In the genomic region with DNA sequence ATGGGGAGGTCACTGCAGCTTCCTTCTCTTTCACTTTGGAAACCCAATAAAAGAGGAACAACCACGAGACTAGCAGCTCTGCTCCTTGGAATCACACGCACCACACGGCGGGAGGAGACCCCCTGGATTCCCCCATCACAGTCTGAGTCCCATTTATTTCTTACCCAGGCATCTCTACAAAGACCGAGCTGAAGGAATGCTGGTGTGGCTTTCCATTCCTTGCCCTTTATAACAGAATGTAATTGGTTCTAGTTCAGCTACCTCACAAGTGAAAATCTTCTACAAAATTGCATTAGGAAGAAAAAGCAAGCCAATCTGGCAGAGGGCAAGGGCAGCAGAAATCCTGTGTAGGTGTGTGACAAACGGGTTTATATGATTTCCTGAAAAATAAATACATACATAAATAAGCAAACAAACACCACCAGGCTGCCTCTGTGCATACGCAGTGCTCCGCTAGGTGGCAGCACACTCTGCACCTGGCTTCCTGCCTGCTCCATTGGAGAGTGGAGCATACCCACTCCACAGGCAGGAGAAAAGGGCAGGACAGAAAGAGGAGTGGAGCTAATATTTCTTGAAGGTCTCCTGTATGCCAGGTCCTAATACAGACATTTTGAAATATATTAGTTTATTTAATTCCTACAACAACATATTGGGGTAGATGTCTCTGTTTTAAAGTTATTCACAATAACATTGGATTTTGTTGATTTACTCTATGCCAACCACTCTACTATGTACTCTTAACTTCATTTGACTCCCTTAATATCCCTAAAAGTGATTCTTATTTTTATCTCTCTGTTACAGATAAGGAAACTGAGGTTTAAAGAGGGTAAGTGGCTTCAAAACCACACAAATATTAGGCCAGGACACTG, we compare ENCODE assay signal across 8 cellular contexts.
DNase-seq lines count a peak whose midpoint lies in the region; ATAC-seq and TF ChIP-seq lines count a peak whose summit lies in the region.

No MANE protein-coding gene starts in this region.

- no peak for TF ChIP-seq POLR2A in gastrocnemius medialis (IDR thresholded peaks at IDR 0.05)

- intact Hi-C loops in activated T-helper 2 cell treated with anti-CD3 and anti-CD28 coated beads, Interferon-gamma antibody, Interleukin-2, Interleukin-4, amounts not matched to agents 10 μg/mL and 5 μg/mL and 100 μg/mL, durations not matched to agents 14 hours and 24 hours and 36 hours (cut with micrococcal nuclease): no loop called here
- intact Hi-C loops in left ventricle myocardium inferior (cut with micrococcal nuclease) (no loop called here), gastrocnemius medialis (cut with DNase I; ENCODE audit: low total_unique reads) (no loop called here)

- DNase-seq in Caki2 (ENCODE audit: low read depth) (peak; percentile 50), NCI-H1694 treated with DMSO at 0.1 percent for 48 hours (lab: John Stamatoyannopoulos, UW) (peak; percentile 2), left ventricle myocardium inferior (peak; percentile 32), gastrocnemius medialis (peak in 1 of 2 donors; percentile 16), 8988T (no peak)
- peak; percentile 19 for DNase-seq in activated T-helper 2 cell treated with anti-CD3 and anti-CD28 coated beads, Interferon-gamma antibody, Interleukin-2, Interleukin-4, amounts not matched to agents 10 μg/mL and 5 μg/mL and 100 μg/mL, durations not matched to agents 14 hours and 24 hours and 36 hours (ENCODE audit: low spot score)

- ATAC-seq in GM18858 (IDR thresholded peaks at IDR 0.05; ENCODE audit: unreplicated experiment) (peak; percentile 99), HG02885 (IDR thresholded peaks at IDR 0.05; ENCODE audit: poor library complexity, unreplicated experiment) (peak; percentile 99), gastrocnemius medialis (no peak)

- H3K9me3 ChIP-seq in left ventricle myocardium inferior (replicated peaks) (no peaks in the 10 kb centered on the region), gastrocnemius medialis (no peaks in the 10 kb centered on the region)

- no peak overlapping the region for H3K4me3 Mint-ChIP-seq in activated T-helper 2 cell treated with anti-CD3 and anti-CD28 coated beads, Interferon-gamma antibody, Interleukin-2, Interleukin-4, amounts not matched to agents 10 μg/mL and 5 μg/mL and 100 μg/mL, durations not matched to agents 14 hours and 24 hours and 36 hours (ENCODE audit: low read depth)

- H3K27me3 Mint-ChIP-seq in activated T-helper 2 cell treated with anti-CD3 and anti-CD28 coated beads, Interferon-gamma antibody, Interleukin-2, Interleukin-4, amounts not matched to agents 10 μg/mL and 5 μg/mL and 100 μg/mL, durations not matched to agents 14 hours and 24 hours and 36 hours (ENCODE audit: low read depth): no peaks in the 10 kb centered on the region

- H3K36me3 Mint-ChIP-seq in activated T-helper 2 cell treated with anti-CD3 and anti-CD28 coated beads, Interferon-gamma antibody, Interleukin-2, Interleukin-4, amounts not matched to agents 10 μg/mL and 5 μg/mL and 100 μg/mL, durations not matched to agents 14 hours and 24 hours and 36 hours (ENCODE audit: low read depth): no peaks in the 10 kb centered on the region

- H3K36me3 ChIP-seq in left ventricle myocardium inferior (no peaks in the 10 kb centered on the region), gastrocnemius medialis (no peaks in the 10 kb centered on the region)

- H3K4me1 ChIP-seq in left ventricle myocardium inferior (no peaks in the 10 kb centered on the region), gastrocnemius medialis (no peaks in the 10 kb centered on the region)

- H3K27ac Mint-ChIP-seq in activated T-helper 2 cell treated with anti-CD3 and anti-CD28 coated beads, Interferon-gamma antibody, Interleukin-2, Interleukin-4, amounts not matched to agents 10 μg/mL and 5 μg/mL and 100 μg/mL, durations not matched to agents 14 hours and 24 hours and 36 hours: no peak overlapping the region

- in situ Hi-C loops in Caki2 (cut with HindIII; ENCODE audit: low pct_unique_long_range_greater_than_20kb, low sequenced_read_pairs): no loop called here
- in situ Hi-C loops in gastrocnemius medialis (cut with MboI; ENCODE audit: low sequenced_read_pairs in 4 of 4): no loop called here

- H3K27ac ChIP-seq in left ventricle myocardium inferior (replicated peaks) (no peak overlapping the region), gastrocnemius medialis (no peak overlapping the region)

- no peak overlapping the region for H3K4me3 ChIP-seq in left ventricle myocardium inferior
- no peak overlapping the region for H3K4me3 ChIP-seq in gastrocnemius medialis

- peaks cover 13% of the 10 kb centered on the region for H3K27me3 ChIP-seq in left ventricle myocardium inferior (ENCODE audit: low read depth)
- H3K27me3 ChIP-seq in gastrocnemius medialis: no peaks in the 10 kb centered on the region

- H3K9me3 Mint-ChIP-seq in activated T-helper 2 cell treated with anti-CD3 and anti-CD28 coated beads, Interferon-gamma antibody, Interleukin-2, Interleukin-4, amounts not matched to agents 10 μg/mL and 5 μg/mL and 100 μg/mL, durations not matched to agents 14 hours and 24 hours and 36 hours: no peaks in the 10 kb centered on the region

- TF ChIP-seq CTCF in left ventricle myocardium inferior (IDR thresholded peaks at IDR 0.05; ENCODE audit: borderline replicate concordance): peak; percentile 91
- peak in 4 of 5 experiments; percentile 20 to 66 (median 47) for TF ChIP-seq CTCF in gastrocnemius medialis (IDR thresholded peaks at IDR 0.05 in 4 of 5, conservative IDR thresholded peaks at IDR 0.05 in 1 of 5)

- no peaks in the 10 kb centered on the region for H3K4me1 Mint-ChIP-seq in activated T-helper 2 cell treated with anti-CD3 and anti-CD28 coated beads, Interferon-gamma antibody, Interleukin-2, Interleukin-4, amounts not matched to agents 10 μg/mL and 5 μg/mL and 100 μg/mL, durations not matched to agents 14 hours and 24 hours and 36 hours (ENCODE audit: low read depth)

Comparison
In these comparisons a context has a peak if more than half of its experiments do, and no peak if none do; other contexts are left out.
1. ATAC-seq: peak in GM18858 (single experiment) and HG02885 (single experiment); none in gastrocnemius medialis (0 of 2).